ENCODE assay signal across 8 cellular contexts in the genomic region with DNA sequence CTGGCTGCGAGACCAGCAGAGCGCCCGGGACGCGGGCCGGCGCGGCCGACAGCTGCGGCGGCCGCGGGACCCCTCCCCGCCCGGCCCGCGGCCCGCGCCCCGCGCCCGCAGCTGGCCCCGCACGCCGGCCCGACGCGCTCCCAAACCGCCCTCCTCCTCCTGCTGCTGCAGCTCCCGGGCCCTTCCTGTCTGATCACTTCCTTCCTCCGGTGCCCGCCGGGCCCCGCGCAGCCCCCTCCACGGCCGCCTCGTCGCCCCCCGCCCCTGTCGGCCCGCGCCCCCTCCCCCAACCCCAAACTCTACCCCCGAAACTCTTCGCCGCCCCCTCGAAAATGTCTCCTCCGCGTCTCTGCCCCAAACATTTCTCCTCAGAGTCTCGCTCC. TPM values are rescaled to one million over a fixed set of nuclear protein-coding genes. Genes with fewer than 3 reads are reported as not detected.
DNase-seq lines count a peak whose midpoint lies in the region; ATAC-seq, FAIRE-seq and TF ChIP-seq lines count a peak whose summit lies in the region.

No MANE protein-coding gene starts in this region.

- no peaks in the 10 kb centered on the region for H3K9me3 ChIP-seq in CD4-positive, alpha-beta T cell (ENCODE audit: control insufficient read depth, low read length)
- no peaks in the 10 kb centered on the region for H3K9me3 ChIP-seq in endothelial cell of umbilical vein (replicated peaks; ENCODE audit: control insufficient read depth, insufficient read depth, low read length)

- H3K27ac ChIP-seq in CD4-positive, alpha-beta T cell (ENCODE audit: low read depth, low read length) = peak overlapping the region; percentile 74
- H3K27ac ChIP-seq in VCaP (peak overlapping the region; percentile 86), endothelial cell of umbilical vein (ENCODE audit: insufficient read depth, low read depth, low read length) (peak overlapping the region; percentile 77)

- no peak for TF ChIP-seq POLR2A in endothelial cell of umbilical vein (IDR thresholded peaks at IDR 0.05; ENCODE audit: low read depth, low read length)

- no peaks in the 10 kb centered on the region for H3K9me3 Mint-ChIP-seq in CD4-positive, alpha-beta T cell
- no peaks in the 10 kb centered on the region for H3K9me3 Mint-ChIP-seq in naive thymus-derived CD8-positive, alpha-beta T cell

- no peaks in the 10 kb centered on the region for H3K9me1 ChIP-seq in endothelial cell of umbilical vein (replicated peaks; ENCODE audit: control insufficient read depth, extremely low read depth, insufficient read depth, low read length)

- H3K4me1 Mint-ChIP-seq in CD4-positive, alpha-beta T cell (ENCODE audit: low read depth) = peaks cover 49% of the 10 kb centered on the region
- peaks cover 13 to 45% (median 40%) of the 10 kb centered on the region in 4 donors for H3K4me1 Mint-ChIP-seq in naive thymus-derived CD8-positive, alpha-beta T cell

- peak overlapping the region; percentile 97 for H3K4me3 Mint-ChIP-seq in CD4-positive, alpha-beta T cell
- peak overlapping the region; percentile 91 to 97 (median 96) for H3K4me3 Mint-ChIP-seq in naive thymus-derived CD8-positive, alpha-beta T cell

- H3K27me3 Mint-ChIP-seq in CD4-positive, alpha-beta T cell = no peaks in the 10 kb centered on the region
- H3K27me3 Mint-ChIP-seq in naive thymus-derived CD8-positive, alpha-beta T cell = no peaks in the 10 kb centered on the region

- no peaks in the 10 kb centered on the region for H3K27me3 ChIP-seq in CD4-positive, alpha-beta T cell (ENCODE audit: control insufficient read depth, insufficient read depth, low read length)
- H3K27me3 ChIP-seq in endothelial cell of umbilical vein (ENCODE audit: control insufficient read depth in 2 of 2, insufficient read depth in 2 of 2, low read length in 2 of 2) = no peaks in the 10 kb centered on the region

- peaks cover 33% of the 10 kb centered on the region for H3K4me1 ChIP-seq in endothelial cell of umbilical vein (ENCODE audit: control insufficient read depth, extremely low read depth, insufficient read depth, low read length)

- dilution Hi-C loops in endothelial cell of umbilical vein (cut with MboI; ENCODE audit: extremely low pct_ligation_motif_present, low sequenced_read_pairs) = no loop called here

- intact Hi-C loops in CD4-positive, alpha-beta T cell (cut with DNase I, micrococcal nuclease) = loop anchor here (1.0 to 10.0 kb wide), 4 partner anchors 51 to 197 kb away; a partner anchor contains a TSS
- intact Hi-C loops in endothelial cell of umbilical vein (cut with micrococcal nuclease) = loop anchor here (1.0 to 2.0 kb wide), 5 partner anchors 9 to 316 kb away; a partner anchor contains a TSS

- H3K79me2 ChIP-seq in endothelial cell of umbilical vein (ENCODE audit: control insufficient read depth, insufficient read depth, low read length) = peaks cover 52% of the 10 kb centered on the region

- TF ChIP-seq CTCF in CD4-positive, alpha-beta T cell (IDR thresholded peaks at IDR 0.05) = no peak
- TF ChIP-seq CTCF in VCaP (conservative IDR thresholded peaks at IDR 0.05) (no peak), endothelial cell of umbilical vein (IDR thresholded peaks at IDR 0.05; ENCODE audit: extremely low read depth in 1 of 2, insufficient read depth in 1 of 2, low read depth in 1 of 2, low read length in 2 of 2) (no peak)

- peak; percentile 40 for ATAC-seq in CD4-positive, alpha-beta T cell (ENCODE audit: poor library complexity)
- ATAC-seq in HG02642 (IDR thresholded peaks at IDR 0.05; ENCODE audit: poor library complexity, unreplicated experiment) (peak; percentile 22), HG03196 (IDR thresholded peaks at IDR 0.05; ENCODE audit: unreplicated experiment) (no peak)
- ATAC-seq in naive thymus-derived CD8-positive, alpha-beta T cell = peak; percentile 34 to 52

- POLR2A ChIA-PET in CD4-positive, alpha-beta T cell (lab: Charles Lee) = interaction anchor here (1.0 to 2.3 kb wide), 7 partner anchors 15 to 68 kb away, joined by 3 to 12 read pairs (median 3); no protein-coding TSS in a partner anchor
- POLR2A ChIA-PET in endothelial cell of umbilical vein (lab: Charles Lee) = interaction anchor here (0.5 to 3.6 kb wide), 10 partner anchors 8 to 75 kb away, joined by 3 to 13 read pairs (median 4); no protein-coding TSS in a partner anchor
- POLR2A ChIA-PET in naive thymus-derived CD8-positive, alpha-beta T cell (lab: Charles Lee) = interaction anchor here (0.9 to 1.4 kb wide), 3 partner anchors 10 to 67 kb away, joined by 3 to 10 read pairs (median 3); no protein-coding TSS in a partner anchor

- H3K27ac Mint-ChIP-seq in CD4-positive, alpha-beta T cell = peak overlapping the region; percentile 79
- peak overlapping the region; percentile 69 to 96 (median 91) for H3K27ac Mint-ChIP-seq in naive thymus-derived CD8-positive, alpha-beta T cell

- BruUV-seq in endothelial cell of umbilical vein (replicated peaks; lab: Mats Ljungman, UMichigan) = no TSS peak

- no peak for FAIRE-seq in endothelial cell of umbilical vein (lab: Jason Lieb, UNC)

- DNase-seq in CD4-positive, alpha-beta T cell = peak in 6 of 10 experiments; percentile 8 to 38 (median 18)
- no peak for DNase-seq in endothelial cell of umbilical vein (ENCODE audit: low read depth, low spot score)
- peak in 5 of 10 donors; percentile 10 to 66 (median 27) for DNase-seq in naive thymus-derived CD8-positive, alpha-beta T cell
- no peak for DNase-seq in effector CD8-positive, alpha-beta T cell (lab: John Stamatoyannopoulos, UW)
- DNase-seq in hippocampal formation (lab: John Stamatoyannopoulos, UW) = no peak

- H3K36me3 ChIP-seq in endothelial cell of umbilical vein (ENCODE audit: control insufficient read depth in 2 of 2, extremely low read depth in 1 of 2, insufficient read depth in 2 of 2, low read length in 2 of 2) = no peaks in the 10 kb centered on the region

- peak overlapping the region; percentile 92 for H3K9ac ChIP-seq in endothelial cell of umbilical vein (replicated peaks; ENCODE audit: extremely low read depth, insufficient read depth, low read length)

- CTCF ChIA-PET in CD4-positive, alpha-beta T cell (lab: Charles Lee) = interaction anchor here (1.2 to 3.9 kb wide), 5 partner anchors 11 to 68 kb away, joined by 3 to 23 read pairs (median 8); no protein-coding TSS in a partner anchor
- CTCF ChIA-PET in endothelial cell of umbilical vein (lab: Charles Lee) = interaction anchor here (2.8 to 13.1 kb wide), 4 partner anchors 11 to 74 kb away, joined by 11 to 129 read pairs (median 59); no protein-coding TSS in a partner anchor

- no peaks in the 10 kb centered on the region for H3K36me3 Mint-ChIP-seq in CD4-positive, alpha-beta T cell (ENCODE audit: low read depth)
- no peaks in the 10 kb centered on the region for H3K36me3 Mint-ChIP-seq in naive thymus-derived CD8-positive, alpha-beta T cell

- H4K20me1 ChIP-seq in endothelial cell of umbilical vein (replicated peaks; ENCODE audit: control insufficient read depth, extremely low read depth, insufficient read depth, low read length) = peaks cover 13% of the 10 kb centered on the region

- no peak overlapping the region for H2AFZ ChIP-seq in endothelial cell of umbilical vein (ENCODE audit: low read depth, low read length)

- no peak overlapping the region for H3K4me2 ChIP-seq in endothelial cell of umbilical vein (ENCODE audit: insufficient read depth, low read length)

- H3K4me3 ChIP-seq in endothelial cell of umbilical vein (replicated peaks in 1 of 3; ENCODE audit: insufficient read depth in 1 of 3, low read depth in 1 of 3, low read length in 3 of 3) = peak overlapping the region; percentile 84 to 95 (median 93)

TF ChIP-seq in endothelial cell of umbilical vein, 7 proteins besides CTCF, POLR2A, EP300 and RAD21:
- TF ChIP-seq GATA2 (IDR thresholded peaks at IDR 0.05; ENCODE audit: insufficient read depth, insufficient read length, low read depth, low read length) = no peak
- no peak for TF ChIP-seq EZH2 (IDR thresholded peaks at IDR 0.05; ENCODE audit: borderline replicate concordance, low read depth, low read length, severe bottlenecking)
- TF ChIP-seq POLR2AphosphoS5 (IDR thresholded peaks at IDR 0.05; ENCODE audit: insufficient read depth, low read depth, low read length) = no peak
- TF ChIP-seq, protein P1, sequence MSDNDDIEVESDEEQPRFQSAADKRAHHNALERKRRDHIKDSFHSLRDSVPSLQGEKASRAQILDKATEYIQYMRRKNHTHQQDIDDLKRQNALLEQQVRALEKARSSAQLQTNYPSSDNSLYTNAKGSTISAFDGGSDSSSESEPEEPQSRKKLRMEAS (IDR thresholded peaks at IDR 0.05; ENCODE audit: insufficient read depth, insufficient read length) = no peak
- no peak for TF ChIP-seq JUN (IDR thresholded peaks at IDR 0.05; ENCODE audit: borderline replicate concordance, insufficient read depth, insufficient read length, low read depth)
- TF ChIP-seq MYC (IDR thresholded peaks at IDR 0.05; ENCODE audit: low read depth, low read length) = no peak
- no peak for TF ChIP-seq FOS (IDR thresholded peaks at IDR 0.05; ENCODE audit: borderline replicate concordance, insufficient read depth, low read length)

RNA-seq across cellular contexts. Expression of a gene that starts 0.6 kb away (rescaled TPM):
- 10 to 100 TPM; 20.1 to 23.7 TPM for total RNA-seq in CD4-positive, alpha-beta T cell
- total RNA-seq in endothelial cell of umbilical vein = 82.4 and 92.3 TPM in 2 replicates
- 24.0 and 26.3 TPM in 2 replicates for polyA plus RNA-seq in endothelial cell of umbilical vein
- polyA plus RNA-seq in endothelial cell of umbilical vein (2011; cell fraction: cytosol; rRNA removed) = 27.7 and 27.9 TPM in 2 replicates
- 51.3 and 61.7 TPM in 2 replicates for polyA plus RNA-seq in endothelial cell of umbilical vein (2011; cell fraction: nucleus; rRNA removed)
- polyA plus RNA-seq in endothelial cell of umbilical vein (2012) = 48.4 and 60.7 TPM in 2 replicates
- 84.2 and 92.3 TPM in 2 replicates for polyA minus RNA-seq in endothelial cell of umbilical vein
- polyA minus RNA-seq in endothelial cell of umbilical vein (2011; cell fraction: cytosol; rRNA and poly(A)+ RNA removed) = 12.7 TPM
- polyA minus RNA-seq in endothelial cell of umbilical vein (2011; cell fraction: nucleus; rRNA and poly(A)+ RNA removed) = 58.7 and 84.7 TPM in 2 replicates
- 10 to 100 TPM; 14.4 to 16.8 TPM for total RNA-seq in naive thymus-derived CD8-positive, alpha-beta T cell
- polyA plus RNA-seq in naive thymus-derived CD8-positive, alpha-beta T cell = 10 to 100 TPM in 2 of 3 donors, 1 to 10 TPM in 1; 8.1 to 12.2 (median 10.2) TPM

RNA-seq across cellular contexts. Expression of a gene that starts 49.2 kb away (rescaled TPM):
- not detected for total RNA-seq in CD4-positive, alpha-beta T cell
- total RNA-seq in endothelial cell of umbilical vein = 1.5 and 2.2 TPM in 2 replicates
- polyA plus RNA-seq in endothelial cell of umbilical vein = 1.9 TPM in 2 replicates
- 1.8 TPM in 2 replicates for polyA plus RNA-seq in endothelial cell of umbilical vein (2011; cell fraction: cytosol; rRNA removed)
- 0.91 and 0.98 TPM in 2 replicates for polyA plus RNA-seq in endothelial cell of umbilical vein (2011; cell fraction: nucleus; rRNA removed)
- 4.3 and 5.4 TPM in 2 replicates for polyA plus RNA-seq in endothelial cell of umbilical vein (2012)
- polyA minus RNA-seq in endothelial cell of umbilical vein = 0.93 and 1.6 TPM in 2 replicates
- polyA minus RNA-seq in endothelial cell of umbilical vein (2011; cell fraction: cytosol; rRNA and poly(A)+ RNA removed) = 3.3 TPM
- polyA minus RNA-seq in endothelial cell of umbilical vein (2011; cell fraction: nucleus; rRNA and poly(A)+ RNA removed) = 0.96 and 1.1 TPM in 2 replicates
- not detected for total RNA-seq in naive thymus-derived CD8-positive, alpha-beta T cell
- not detected for polyA plus RNA-seq in naive thymus-derived CD8-positive, alpha-beta T cell

Comparison
In these comparisons a context has a peak if more than half of its experiments do, and no peak if none do; other contexts are left out.
1. DNase-seq: peak in CD4-positive, alpha-beta T cell (6 of 10); none in endothelial cell of umbilical vein (single experiment), effector CD8-positive, alpha-beta T cell (single experiment) and hippocampal formation (0 of 2).
2. Peak in every context shown above with its lines, with median percentiles within 50 percentile points of each other: H3K27ac ChIP-seq.